Comparison of ENCODE assay signal across 14 cellular contexts in the genomic region with DNA sequence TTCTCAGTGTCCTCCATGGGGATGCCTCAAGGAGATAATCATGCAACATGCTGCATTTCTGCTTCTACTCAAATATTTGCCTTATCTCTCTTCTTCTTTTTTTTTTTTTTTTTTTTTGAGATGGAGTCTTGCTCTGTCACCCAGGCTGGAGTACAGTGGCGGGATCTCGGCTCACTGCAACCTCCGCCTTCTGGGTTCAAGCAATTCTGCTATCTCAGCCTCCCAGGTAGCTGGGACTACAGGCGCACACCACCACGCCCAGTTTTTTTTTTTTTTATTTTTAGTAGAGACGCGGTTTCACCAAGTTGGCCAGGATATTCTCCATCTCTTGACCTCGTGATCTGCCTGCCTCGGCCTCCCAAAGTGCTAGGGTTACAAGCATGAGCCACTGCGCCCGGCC. TPM values are rescaled to one million over a fixed set of nuclear protein-coding genes. Genes with fewer than 3 reads are reported as not detected.
"Had no signal": no experiment of that assay in that cellular context is flagged by ENCODE, and none has a peak within 500 bp of the region (broad histone marks: within the 10 kb centered on the region; RNA-seq: fewer than 3 reads in every experiment).

No MANE protein-coding gene starts in this region.

RNA-seq across cellular contexts. Expression of a gene that starts 46.1 kb away (rescaled TPM):
- total RNA-seq: stomach, subcutaneous adipose tissue, suprapubic skin, temporal lobe, thoracic aorta, thyroid gland, tibial nerve, transverse colon, upper lobe of left lung, upper lobe of right lung, ureter, urinary bladder, uterus, vagina had no signal
- polyA plus RNA-seq: stomach, urinary bladder had no signal
